In genomic region chr9:136829412-136829811, GRCh38 we compare ENCODE assay signal across 18 cellular contexts. TPM values are rescaled to one million over a fixed set of nuclear protein-coding genes. Genes with fewer than 3 reads are reported as not detected.
DNase-seq lines count a peak whose midpoint lies in the region; ATAC-seq, FAIRE-seq and TF ChIP-seq lines count a peak whose summit lies in the region.
"Had no signal": no experiment of that assay in that cellular context is flagged by ENCODE, and none has a peak within 500 bp of the region (broad histone marks: within the 10 kb centered on the region; RNA-seq: fewer than 3 reads in every experiment).

No MANE protein-coding gene starts in this region.

- H3K27me3 Mint-ChIP-seq in astrocyte (ENCODE audit: low read depth, unreplicated experiment), result no peaks in the 10 kb centered on the region
- H3K27me3 Mint-ChIP-seq: CD4-positive, CD25-positive, alpha-beta regulatory T cell had no signal

- H4K20me1 ChIP-seq in astrocyte (ENCODE audit: insufficient read depth, low read length), result peaks cover 9% of the 10 kb centered on the region

- H2AFZ ChIP-seq in astrocyte (ENCODE audit: low read depth, low read length), result no peak overlapping the region
- H2AFZ ChIP-seq: GM23248 had no signal

- no peak for ATAC-seq in left cardiac atrium
- ATAC-seq: GM12878 had no signal

- H3K27ac ChIP-seq in left ventricle myocardium inferior (replicated peaks) (no peak overlapping the region), HEK293 (ENCODE audit: extremely low read depth, low read depth, low read length) (no peak overlapping the region), astrocyte (ENCODE audit: low read depth, low read length) (no peak overlapping the region), spleen (no peak overlapping the region)
- H3K27ac ChIP-seq: BLaER1 treated with 17β-estradiol and CSF1 and Interleukin-3, amounts not matched to agents 10 nM and 100 nM; GM23248 had no signal

- H3K9ac ChIP-seq in astrocyte (ENCODE audit: low read length), result no peak overlapping the region
- H3K9ac ChIP-seq: BLaER1 treated with 17β-estradiol and CSF1 and Interleukin-3, amounts not matched to agents 10 nM and 100 nM; GM23248 had no signal

- no peaks in the 10 kb centered on the region for H3K27me3 ChIP-seq in left ventricle myocardium inferior (ENCODE audit: low read depth)
- no peaks in the 10 kb centered on the region for H3K27me3 ChIP-seq in astrocyte (ENCODE audit: insufficient read depth, low read length)
- H3K27me3 ChIP-seq in spleen (replicated peaks in 1 of 7), result no peaks in the 10 kb centered on the region
- no peaks in the 10 kb centered on the region for H3K27me3 ChIP-seq in H7 (ENCODE audit: control insufficient read depth, insufficient read depth, low read length)
- H3K27me3 ChIP-seq: BLaER1 treated with 17β-estradiol and CSF1 and Interleukin-3, amounts not matched to agents 10 nM and 100 nM had no signal

- no peaks in the 10 kb centered on the region for H3K79me2 ChIP-seq in astrocyte (ENCODE audit: insufficient read depth, low read length)

- H3K36me3 ChIP-seq in left ventricle myocardium inferior (peaks cover 79% of the 10 kb centered on the region), HEK293 (ENCODE audit: control insufficient read depth in 2 of 2, insufficient read depth in 1 of 2, low read length in 2 of 2) (peaks cover 0 to 86% of the 10 kb centered on the region in 2 experiments; a peak in 1 of 3 replicates), astrocyte (ENCODE audit: insufficient read depth, low read length) (peaks cover 4% of the 10 kb centered on the region), spleen (peaks cover 0 to 98% (median 75%) of the 10 kb centered on the region in 6 donors), H7 (replicated peaks; ENCODE audit: control insufficient read depth, insufficient read depth, low read length) (peaks cover 35% of the 10 kb centered on the region)

- POLR2A ChIA-PET in HEK293 (lab: Yijun Ruan, JAX), result interaction anchor here (0.6 to 1.4 kb wide), 2 partner anchors 13 to 49 kb away, joined by 3 to 5 read pairs; no protein-coding TSS in a partner anchor

- FAIRE-seq in astrocyte (lab: Jason Lieb, UNC), result no peak
- FAIRE-seq: GM12878, GM18507 had no signal

- intact Hi-C loops in left ventricle myocardium inferior (cut with micrococcal nuclease), result no loop called here
- intact Hi-C loops in left cardiac atrium (cut with DNase I), result no loop called here
- intact Hi-C loops in spleen (cut with DNase I; ENCODE audit: low total_unique reads), result no loop called here
- intact Hi-C loops in head of caudate nucleus (cut with DNase I), result no loop called here

- H3K4me3 Mint-ChIP-seq in astrocyte (ENCODE audit: unreplicated experiment), result peak overlapping the region; percentile 20
- H3K4me3 Mint-ChIP-seq: CD4-positive, CD25-positive, alpha-beta regulatory T cell; H9 had no signal

- H3K27ac Mint-ChIP-seq in astrocyte (ENCODE audit: unreplicated experiment), result no peak overlapping the region
- H3K27ac Mint-ChIP-seq: CD4-positive, CD25-positive, alpha-beta regulatory T cell; H9 had no signal

- no peak for TF ChIP-seq POLR2A in spleen (IDR thresholded peaks at IDR 0.05)

- 93 to 97% (median 95%) methylated on average over 11 to 14 of the region's 14 CpGs for WGBS in spleen, 5 donors

- peaks cover 8% of the 10 kb centered on the region for H3K36me3 Mint-ChIP-seq in astrocyte (ENCODE audit: low read depth, unreplicated experiment)

- CTCF ChIA-PET in HEK293 (lab: Yijun Ruan, JAX), result interaction anchor here (1.0 kb wide), 1 partner anchor 14 kb away, joined by 3 read pairs; no protein-coding TSS in a partner anchor

- no peak overlapping the region for H3K4me3 ChIP-seq in left ventricle myocardium inferior
- no peak overlapping the region for H3K4me3 ChIP-seq in HEK293 (ENCODE audit: low read depth, low read length)
- H3K4me3 ChIP-seq in astrocyte (ENCODE audit: insufficient read depth, low read depth, low read length), result no peak overlapping the region
- H3K4me3 ChIP-seq in spleen, result no peak overlapping the region
- H3K4me3 ChIP-seq in H7 (ENCODE audit: insufficient read depth, low read depth, low read length), result no peak overlapping the region
- H3K4me3 ChIP-seq: BLaER1 treated with 17β-estradiol and CSF1 and Interleukin-3, amounts not matched to agents 10 nM and 100 nM; GM12878; GM23248 had no signal

- no peaks in the 10 kb centered on the region for H3K9me3 ChIP-seq in left ventricle myocardium inferior (replicated peaks)
- no peaks in the 10 kb centered on the region for H3K9me3 ChIP-seq in HEK293 (ENCODE audit: control insufficient read depth, insufficient read depth, low read depth, low read length)
- H3K9me3 ChIP-seq in astrocyte (ENCODE audit: insufficient read depth, low read depth, low read length), result no peaks in the 10 kb centered on the region
- no peaks in the 10 kb centered on the region for H3K9me3 ChIP-seq in spleen
- H3K9me3 ChIP-seq: BLaER1 treated with 17β-estradiol and CSF1 and Interleukin-3, amounts not matched to agents 10 nM and 100 nM had no signal

- no peaks in the 10 kb centered on the region for H3K4me1 ChIP-seq in left ventricle myocardium inferior
- no peaks in the 10 kb centered on the region for H3K4me1 ChIP-seq in HEK293 (ENCODE audit: control insufficient read depth, insufficient read depth, low read length)
- H3K4me1 ChIP-seq in astrocyte (ENCODE audit: insufficient read depth, low read length), result no peaks in the 10 kb centered on the region
- H3K4me1 ChIP-seq in spleen, result peaks cover 0 to 8% (median 0%) of the 10 kb centered on the region in 6 donors
- H3K4me1 ChIP-seq: BLaER1 treated with 17β-estradiol and CSF1 and Interleukin-3, amounts not matched to agents 10 nM and 100 nM had no signal

- no peak overlapping the region for H3K4me2 ChIP-seq in astrocyte (ENCODE audit: low read length)
- H3K4me2 ChIP-seq: BLaER1 treated with 17β-estradiol and CSF1 and Interleukin-3, amounts not matched to agents 10 nM and 100 nM had no signal

- TF ChIP-seq CTCF in left ventricle myocardium inferior (IDR thresholded peaks at IDR 0.05; ENCODE audit: borderline replicate concordance) (no peak), HEK293 (tag by site-specific recombination; IDR thresholded peaks at IDR 0.05) (peak; percentile 43; the same call in 1 of the 2 replicates), astrocyte (IDR thresholded peaks at IDR 0.05; ENCODE audit: insufficient read depth, low read depth, low read length) (no peak), spleen (IDR thresholded peaks at IDR 0.05 in 8 of 11, conservative IDR thresholded peaks at IDR 0.05 in 3 of 11) (no peak)

- no peaks in the 10 kb centered on the region for H3K9me3 Mint-ChIP-seq in astrocyte (ENCODE audit: unreplicated experiment)
- H3K9me3 Mint-ChIP-seq: CD4-positive, CD25-positive, alpha-beta regulatory T cell; H9 had no signal

- DNase-seq in left ventricle myocardium inferior (peak; percentile 6), left cardiac atrium (no peak), astrocyte (ENCODE audit: low read depth) (no peak), spleen (peak; percentile 57), UCSD-AML1 (lab: John Stamatoyannopoulos, UW; ENCODE audit: unreplicated experiment) (no peak), H7 (no peak), head of caudate nucleus (no peak)
- DNase-seq: ACHN; CD4-positive, CD25-positive, alpha-beta regulatory T cell; DMS 273 treated with DMSO at 0.1 percent for 48 hours; GM23248; H9 had no signal

- no peaks in the 10 kb centered on the region for H3K4me1 Mint-ChIP-seq in astrocyte (ENCODE audit: low read depth, unreplicated experiment)
- H3K4me1 Mint-ChIP-seq: CD4-positive, CD25-positive, alpha-beta regulatory T cell; H9 had no signal

RNA-seq across cellular contexts. Expression of gene AJM1, which starts 12.9 kb away (rescaled TPM):
- total RNA-seq in left ventricle myocardium inferior (7.7 TPM), left cardiac atrium (1 to 10 TPM; 5.0 to 9.6 TPM), astrocyte (3.3 and 4.2 TPM in 2 replicates), spleen (10 to 100 TPM in 1 of 7 donors, 1 to 10 TPM in 6; 3.3 to 13.1 (median 6.3) TPM)
- 1 to 10 TPM in 2 of 3 donors, under 1 TPM in 1; 0.91 to 3.9 (median 1.0) TPM for polyA plus RNA-seq in spleen
- total RNA-seq in H7 (2014; rRNA removed; shearing (Covaris generic)), result 0.14 and 0.52 TPM in 2 replicates

RNA-seq across cellular contexts. Expression of gene PHPT1, which starts 19.8 kb away (rescaled TPM):
- total RNA-seq in left ventricle myocardium inferior (349 TPM), left cardiac atrium (100 to 1,000 TPM; 184 to 189 TPM), astrocyte (192 and 215 TPM in 2 replicates), spleen (10 to 100 TPM; 32.3 to 71.0 (median 63.3) TPM)
- 100 to 1,000 TPM in 2 of 3 donors, 10 to 100 TPM in 1; 95.9 to 117 (median 106) TPM for polyA plus RNA-seq in spleen
- total RNA-seq in H7 (2014; rRNA removed; shearing (Covaris generic)), result 68.2 and 75.5 TPM in 2 replicates

RNA-seq across cellular contexts. Expression of gene RABL6, which starts 21.7 kb away (rescaled TPM):
- total RNA-seq in left ventricle myocardium inferior (64.1 TPM), left cardiac atrium (10 to 100 TPM; 61.6 to 71.4 TPM), astrocyte (62.0 and 69.4 TPM in 2 replicates), spleen (10 to 100 TPM; 47.9 to 68.2 (median 58.2) TPM)
- 10 to 100 TPM; 32.7 to 70.0 (median 38.3) TPM for polyA plus RNA-seq in spleen
- total RNA-seq in H7 (2014; rRNA removed; shearing (Covaris generic)), result 150 TPM in 2 replicates

RNA-seq across cellular contexts. Expression of gene MAMDC4, which starts 22.7 kb away (rescaled TPM):
- 13.4 TPM for total RNA-seq in left ventricle myocardium inferior
- 1 to 10 TPM; 3.7 to 8.4 TPM for total RNA-seq in left cardiac atrium
- total RNA-seq in astrocyte, result 8.5 and 9.3 TPM in 2 replicates
- total RNA-seq in spleen, result 10 to 100 TPM in 5 of 7 donors, 1 to 10 TPM in 2; 5.4 to 20.8 (median 11.3) TPM
- 10 to 100 TPM in 2 of 3 donors, 1 to 10 TPM in 1; 4.9 to 32.0 (median 12.7) TPM for polyA plus RNA-seq in spleen
- total RNA-seq in H7 (2014; rRNA removed; shearing (Covaris generic)), result 1.2 and 3.0 TPM in 2 replicates

RNA-seq across cellular contexts. Expression of gene CCDC183, which starts 33.3 kb away (rescaled TPM):
- total RNA-seq in left ventricle myocardium inferior (2.1 TPM), left cardiac atrium (1 to 10 TPM; 1.1 to 1.6 TPM), astrocyte (0.84 and 1.3 TPM in 2 replicates), spleen (1 to 10 TPM in 1 of 7 donors, under 1 TPM in 6; 0.44 to 1.6 (median 0.68) TPM)
- 1 to 10 TPM in 1 of 3 donors, under 1 TPM in 2; 0.41 to 1.2 (median 0.99) TPM for polyA plus RNA-seq in spleen
- 0.66 and 0.85 TPM in 2 replicates for total RNA-seq in H7 (2014; rRNA removed; shearing (Covaris generic))
- total RNA-seq: G401, GM12878, HT1080 had no signal

Comparison
In these comparisons a context has a peak if more than half of its experiments do, and no peak if none do; other contexts are left out.
1. DNase-seq: peak in left ventricle myocardium inferior (single experiment) and spleen (single experiment); none in left cardiac atrium (single experiment), astrocyte (single experiment), UCSD-AML1 (single experiment), H7 (single experiment) and head of caudate nucleus (0 of 42).